Comparison of ENCODE assay signal across 1 cellular context in genomic region chr10:99529483-99530107, GRCh38.
TF ChIP-seq lines count a peak whose summit lies in the region.

No MANE protein-coding gene starts in this region.

TF ChIP-seq in K562, 482 proteins besides CTCF, POLR2A, EP300 and RAD21 (continued from another document):
- TF ChIP-seq, protein P1, sequence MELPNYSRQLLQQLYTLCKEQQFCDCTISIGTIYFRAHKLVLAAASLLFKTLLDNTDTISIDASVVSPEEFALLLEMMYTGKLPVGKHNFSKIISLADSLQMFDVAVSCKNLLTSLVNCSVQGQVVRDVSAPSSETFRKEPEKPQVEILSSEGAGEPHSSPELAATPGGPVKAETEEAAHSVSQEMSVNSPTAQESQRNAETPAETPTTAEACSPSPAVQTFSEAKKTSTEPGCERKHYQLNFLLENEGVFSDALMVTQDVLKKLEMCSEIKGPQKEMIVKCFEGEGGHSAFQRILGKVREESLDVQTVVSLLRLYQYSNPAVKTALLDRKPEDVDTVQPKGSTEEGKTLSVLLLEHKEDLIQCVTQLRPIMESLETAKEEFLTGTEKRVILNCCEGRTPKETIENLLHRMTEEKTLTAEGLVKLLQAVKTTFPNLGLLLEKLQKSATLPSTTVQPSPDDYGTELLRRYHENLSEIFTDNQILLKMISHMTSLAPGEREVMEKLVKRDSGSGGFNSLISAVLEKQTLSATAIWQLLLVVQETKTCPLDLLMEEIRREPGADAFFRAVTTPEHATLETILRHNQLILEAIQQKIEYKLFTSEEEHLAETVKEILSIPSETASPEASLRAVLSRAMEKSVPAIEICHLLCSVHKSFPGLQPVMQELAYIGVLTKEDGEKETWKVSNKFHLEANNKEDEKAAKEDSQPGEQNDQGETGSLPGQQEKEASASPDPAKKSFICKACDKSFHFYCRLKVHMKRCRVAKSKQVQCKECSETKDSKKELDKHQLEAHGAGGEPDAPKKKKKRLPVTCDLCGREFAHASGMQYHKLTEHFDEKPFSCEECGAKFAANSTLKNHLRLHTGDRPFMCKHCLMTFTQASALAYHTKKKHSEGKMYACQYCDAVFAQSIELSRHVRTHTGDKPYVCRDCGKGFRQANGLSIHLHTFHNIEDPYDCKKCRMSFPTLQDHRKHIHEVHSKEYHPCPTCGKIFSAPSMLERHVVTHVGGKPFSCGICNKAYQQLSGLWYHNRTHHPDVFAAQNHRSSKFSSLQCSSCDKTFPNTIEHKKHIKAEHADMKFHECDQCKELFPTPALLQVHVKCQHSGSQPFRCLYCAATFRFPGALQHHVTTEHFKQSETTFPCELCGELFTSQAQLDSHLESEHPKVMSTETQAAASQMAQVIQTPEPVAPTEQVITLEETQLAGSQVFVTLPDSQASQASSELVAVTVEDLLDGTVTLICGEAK (IDR thresholded peaks at IDR 0.05): no peak
- TF ChIP-seq, protein P1 (CRISPR knock-in tag; IDR thresholded peaks at IDR 0.05): no peak
- no peak for TF ChIP-seq ARID1B (IDR thresholded peaks at IDR 0.05)
